In genomic region chr6:35451354-35452185, GRCh38 we compare ENCODE assay signal across 8 cellular contexts. TPM values are rescaled to one million over a fixed set of nuclear protein-coding genes. Genes with fewer than 3 reads are reported as not detected.
DNase-seq lines count a peak whose midpoint lies in the region; ATAC-seq and TF ChIP-seq lines count a peak whose summit lies in the region.

No MANE protein-coding gene starts in this region.

- TF ChIP-seq POLR2A in vagina (IDR thresholded peaks at IDR 0.05) = no peak

- no peaks in the 10 kb centered on the region for H3K9me3 ChIP-seq in vagina

- H3K9me3 Mint-ChIP-seq in stimulated activated naive CD8-positive, alpha-beta T cell treated with anti-CD3 and anti-CD28 coated beads, Interleukin-15, Interleukin-2, amounts not matched to agents 100 ng/mL and 50 ng/mL, for 24 hours = no peaks in the 10 kb centered on the region
- H3K9me3 Mint-ChIP-seq in mesothelial cell of epicardium = no peaks in the 10 kb centered on the region

- H3K27me3 ChIP-seq in vagina = no peaks in the 10 kb centered on the region

- DNase-seq in stimulated activated naive CD8-positive, alpha-beta T cell treated with anti-CD3 and anti-CD28 coated beads, Interleukin-15, Interleukin-2, amounts not matched to agents 100 U/mL and 50 U/mL, for 24 hours = no peak
- no peak for DNase-seq in astrocyte of the cerebellum (ENCODE audit: low read depth)
- no peak for DNase-seq in mesothelial cell of epicardium (ENCODE audit: low spot score in 2 of 2, unreplicated experiment in 2 of 2)
- DNase-seq in vagina (ENCODE audit: extremely low spot score in 2 of 2) = no peak
- no peak for DNase-seq in OCI-M2 (lab: John Stamatoyannopoulos, UW; ENCODE audit: unreplicated experiment)
- DNase-seq in putamen (ENCODE audit: low spot score) = no peak

- intact Hi-C loops in vagina (cut with DNase I) = loop anchor here (5.0 kb wide), 1 partner anchor 109 kb away; the partner anchor contains the start of gene PPARD

- H3K4me1 ChIP-seq in vagina = peaks cover 39% of the 10 kb centered on the region

- no peak overlapping the region for H3K27ac Mint-ChIP-seq in stimulated activated naive CD8-positive, alpha-beta T cell treated with anti-CD3 and anti-CD28 coated beads, Interleukin-15, Interleukin-2, amounts not matched to agents 100 ng/mL and 50 ng/mL, for 24 hours
- peak overlapping the region; percentile 39 for H3K27ac Mint-ChIP-seq in mesothelial cell of epicardium

- peak overlapping the region; percentile 84 for H3K27ac ChIP-seq in vagina

- H3K4me3 Mint-ChIP-seq in stimulated activated naive CD8-positive, alpha-beta T cell treated with anti-CD3 and anti-CD28 coated beads, Interleukin-15, Interleukin-2, amounts not matched to agents 100 ng/mL and 50 ng/mL, for 24 hours = peak overlapping the region; percentile 78
- peak overlapping the region; percentile 74 for H3K4me3 Mint-ChIP-seq in mesothelial cell of epicardium

- H3K36me3 Mint-ChIP-seq in stimulated activated naive CD8-positive, alpha-beta T cell treated with anti-CD3 and anti-CD28 coated beads, Interleukin-15, Interleukin-2, amounts not matched to agents 100 ng/mL and 50 ng/mL, for 24 hours (ENCODE audit: low read depth) = peaks cover 20% of the 10 kb centered on the region
- peaks cover 9% of the 10 kb centered on the region for H3K36me3 Mint-ChIP-seq in mesothelial cell of epicardium

- H3K36me3 ChIP-seq in vagina = peaks cover 0 to 3% of the 10 kb centered on the region in 2 donors

- no peak for ATAC-seq in stimulated activated naive CD8-positive, alpha-beta T cell treated with anti-CD3 and anti-CD28 coated beads, Interleukin-15, Interleukin-2, amounts not matched to agents 100 U/mL and 50 U/mL, for 24 hours
- no peak for ATAC-seq in GM21717 (IDR thresholded peaks at IDR 0.05; ENCODE audit: unreplicated experiment)

- H3K4me1 Mint-ChIP-seq in stimulated activated naive CD8-positive, alpha-beta T cell treated with anti-CD3 and anti-CD28 coated beads, Interleukin-15, Interleukin-2, amounts not matched to agents 100 ng/mL and 50 ng/mL, for 24 hours (ENCODE audit: low read depth) = peaks cover 30% of the 10 kb centered on the region
- peaks cover 32% of the 10 kb centered on the region for H3K4me1 Mint-ChIP-seq in mesothelial cell of epicardium

- H3K4me3 ChIP-seq in astrocyte of the cerebellum (ENCODE audit: low read depth, low read length) (peak overlapping the region; percentile 55), vagina (peak overlapping the region; percentile 62 to 77)

- TF ChIP-seq CTCF in astrocyte of the cerebellum (IDR thresholded peaks at IDR 0.05; ENCODE audit: low read depth, low read length, missing control alignments) = no peak
- TF ChIP-seq CTCF in mesothelial cell of epicardium (IDR thresholded peaks at IDR 0.05; ENCODE audit: unreplicated experiment) = no peak
- TF ChIP-seq CTCF in vagina (IDR thresholded peaks at IDR 0.05) = no peak

- H3K27me3 Mint-ChIP-seq in stimulated activated naive CD8-positive, alpha-beta T cell treated with anti-CD3 and anti-CD28 coated beads, Interleukin-15, Interleukin-2, amounts not matched to agents 100 ng/mL and 50 ng/mL, for 24 hours = no peaks in the 10 kb centered on the region
- peaks cover 4% of the 10 kb centered on the region for H3K27me3 Mint-ChIP-seq in mesothelial cell of epicardium (ENCODE audit: low read depth)

- in situ Hi-C loops in astrocyte of the cerebellum (cut with HindIII; ENCODE audit: low sequenced_read_pairs) = no loop called here

RNA-seq across cellular contexts. Expression of gene FANCE, which starts 0.6 kb away (rescaled TPM):
- total RNA-seq in mesothelial cell of epicardium = 7.0 to 8.5 TPM (median 8.0 TPM) in 3 replicates
- 10.1 TPM for total RNA-seq in vagina

RNA-seq across cellular contexts. Expression of gene RPL10A, which starts 16.6 kb away (rescaled TPM):
- 1,840 to 1,922 TPM (median 1,906 TPM) in 3 replicates for total RNA-seq in mesothelial cell of epicardium
- total RNA-seq in vagina = 2,013 TPM

RNA-seq across cellular contexts. Expression of gene TEAD3, which starts 45.3 kb away (rescaled TPM):
- total RNA-seq in mesothelial cell of epicardium (88.2 to 91.8 TPM (median 91.4 TPM) in 3 replicates), vagina (29.0 TPM)
